ENCODE assay signal across 13 cellular contexts in the genomic region with DNA sequence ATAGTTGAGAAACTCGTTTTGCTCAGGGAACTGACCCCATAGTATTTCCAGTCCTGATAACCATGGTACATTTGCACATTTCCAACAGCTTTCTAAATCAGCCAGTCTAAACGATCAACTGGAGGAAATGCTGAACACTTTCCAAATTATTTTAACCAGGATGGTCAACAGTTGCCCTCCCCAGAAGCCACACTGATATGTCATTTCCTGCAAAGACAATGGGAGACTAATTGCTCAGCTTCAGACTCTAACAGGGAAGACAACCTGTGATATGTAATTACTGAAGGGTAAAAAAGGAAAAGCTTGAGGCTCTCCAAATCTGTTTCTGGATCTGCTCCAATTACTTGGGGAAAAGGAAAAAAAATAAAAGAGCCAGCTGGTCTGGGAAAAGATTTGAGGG.
DNase-seq lines count a peak whose midpoint lies in the region; ATAC-seq and TF ChIP-seq lines count a peak whose summit lies in the region.
"Had no signal": no experiment of that assay in that cellular context is flagged by ENCODE, and none has a peak within 500 bp of the region (broad histone marks: within the 10 kb centered on the region; RNA-seq: fewer than 3 reads in every experiment).

No MANE protein-coding gene starts in this region.

- no peak overlapping the region for H3K9ac ChIP-seq in subcutaneous abdominal adipose tissue (ENCODE audit: low read length in 5 of 5)

- H3K27ac ChIP-seq in heart right ventricle (peak overlapping the region in 9 of 10 donors; percentile 22 to 75 (median 62)), right atrium auricular region (peak overlapping the region in 1 of 2 donors; percentile 7), SJCRH30 (0 out of 2 replicates have a peak overlapping the region, but pooled peaks have one; percentile 8), subcutaneous abdominal adipose tissue (ENCODE audit: low read depth, low read length) (peak overlapping the region; percentile 19)

- TF ChIP-seq CTCF in heart right ventricle (IDR thresholded peaks at IDR 0.05) (no peak), right atrium auricular region (IDR thresholded peaks at IDR 0.05) (no peak)

- DNase-seq in heart right ventricle (no peak), right atrium auricular region (ENCODE audit: low spot score) (no peak), SJCRH30 (peak in 1 of 2 experiments; percentile 42), glomerular endothelial cell (ENCODE audit: extremely low read depth, low read depth, low spot score) (peak; percentile 58)
- no peak for DNase-seq in activated effector memory CD4-positive, alpha-beta T cell treated with Interleukin-2 at 50 U/mL for 16 hours
- DNase-seq: BE2C; effector CD4-positive, alpha-beta T cell; stimulated activated CD4-positive, alpha-beta T cell treated with anti-CD3 and anti-CD28 coated beads, Interleukin-15, amount 100 ng/mL, for 24 hours; stimulated activated naive B cell treated with anti-CD40 and anti-IgM and Interleukin-4, amounts not matched to agents 10 μg/mL and 1 μg/mL and 100 μg/mL, for 72 hours had no signal

- H3K4me1 ChIP-seq in heart right ventricle = peaks cover 8 to 71% (median 62%) of the 10 kb centered on the region in 9 donors
- H3K4me1 ChIP-seq in right atrium auricular region = peaks cover 0 to 58% of the 10 kb centered on the region in 2 donors
- peaks cover 51% of the 10 kb centered on the region for H3K4me1 ChIP-seq in SJCRH30
- peaks cover 0 to 48% (median 23%) of the 10 kb centered on the region in 5 donors for H3K4me1 ChIP-seq in subcutaneous abdominal adipose tissue (ENCODE audit: control insufficient read depth in 5 of 5, insufficient read depth in 5 of 5, low read length in 5 of 5)
- H3K4me1 ChIP-seq: HAP-1 had no signal

- ATAC-seq in heart right ventricle (peak; percentile 37 to 68 (median 52)), GM18909 (IDR thresholded peaks at IDR 0.05; ENCODE audit: poor library complexity, unreplicated experiment) (no peak), GM21619 (IDR thresholded peaks at IDR 0.05; ENCODE audit: unreplicated experiment) (no peak)
- ATAC-seq: stimulated activated naive B cell treated with anti-CD40 and anti-IgM and Interleukin-4, amounts not matched to agents 10 μg/mL and 1 μg/mL and 100 μg/mL, for 72 hours had no signal

- intact Hi-C loops in heart right ventricle (cut with DNase I) = no loop called here

- H3K4me3 ChIP-seq in heart right ventricle (no peak overlapping the region), right atrium auricular region (no peak overlapping the region), SJCRH30 (no peak overlapping the region), subcutaneous abdominal adipose tissue (ENCODE audit: low read depth in 1 of 5, low read length in 5 of 5) (no peak overlapping the region)
- H3K4me3 ChIP-seq: HAP-1 had no signal

- H3K9me3 ChIP-seq in heart right ventricle (no peaks in the 10 kb centered on the region), right atrium auricular region (no peaks in the 10 kb centered on the region), SJCRH30 (replicated peaks) (peaks cover 6% of the 10 kb centered on the region), subcutaneous abdominal adipose tissue (ENCODE audit: control insufficient read depth in 5 of 5, low read length in 5 of 5) (no peaks in the 10 kb centered on the region)
- H3K9me3 ChIP-seq: BE2C, HAP-1 had no signal

- H3K27me3 ChIP-seq in heart right ventricle = no peaks in the 10 kb centered on the region
- H3K27me3 ChIP-seq in right atrium auricular region = no peaks in the 10 kb centered on the region
- H3K27me3 ChIP-seq in SJCRH30 = no peaks in the 10 kb centered on the region
- H3K27me3 ChIP-seq in subcutaneous abdominal adipose tissue (ENCODE audit: control insufficient read depth in 5 of 5, insufficient read depth in 4 of 5, low read length in 5 of 5) = no peaks in the 10 kb centered on the region
- H3K27me3 ChIP-seq: BE2C had no signal

- H3K36me3 ChIP-seq in heart right ventricle (peaks cover 0 to 3% (median 0%) of the 10 kb centered on the region in 9 donors), right atrium auricular region (no peaks in the 10 kb centered on the region), SJCRH30 (no peaks in the 10 kb centered on the region), subcutaneous abdominal adipose tissue (ENCODE audit: control insufficient read depth in 5 of 5, insufficient read depth in 5 of 5, low read length in 5 of 5) (peaks cover 0 to 3% (median 0%) of the 10 kb centered on the region in 5 donors)
- H3K36me3 ChIP-seq: BE2C, HAP-1 had no signal

- WGBS in heart right ventricle, 2 donors = 18 to 20% methylated on average over 2 of the region's 2 CpGs

Comparison
In these comparisons a context has a peak if more than half of its experiments do, and no peak if none do; other contexts are left out.
1. ATAC-seq: peak in heart right ventricle (8 of 8); none in GM18909 (single experiment) and GM21619 (single experiment).